Comparison of ENCODE assay signal across 27 cellular contexts in genomic region chr2:46342566-46343315, GRCh38.
"Had no signal": no experiment of that assay in that cellular context is flagged by ENCODE, and none has a peak within 500 bp of the region (broad histone marks: within the 10 kb centered on the region; RNA-seq: fewer than 3 reads in every experiment).

No MANE protein-coding gene starts in this region.

- H3K27ac ChIP-seq: epithelial cell of prostate, pancreas, psoas muscle, stomach had no signal

- H3K4me1 Mint-ChIP-seq: stimulated activated memory B cell treated with anti-CD40 and anti-IgM and Interleukin-4, amounts not matched to agents 10 μg/mL and 1 μg/mL and 100 μg/mL, for 72 hours had no signal

- H3K4me3 ChIP-seq: esophagus squamous epithelium, pancreas, psoas muscle, smooth muscle cell, stomach, thyroid gland had no signal

- H3K27ac Mint-ChIP-seq: activated naive CD8-positive, alpha-beta T cell; activated T-cell treated with anti-CD3 and anti-CD28 coated beads, Interleukin-2, amount 50 U/mL, for 72 hours; naive thymus-derived CD8-positive, alpha-beta T cell; stimulated activated memory B cell treated with anti-CD40 and anti-IgM and Interleukin-4, amounts not matched to agents 10 μg/mL and 1 μg/mL and 100 μg/mL, for 72 hours had no signal

- H3K4me3 Mint-ChIP-seq: activated naive CD8-positive, alpha-beta T cell; activated T-cell treated with anti-CD3 and anti-CD28 coated beads, Interleukin-2, amount 50 U/mL, for 72 hours; central memory CD8-positive, alpha-beta T cell; naive thymus-derived CD8-positive, alpha-beta T cell; neural crest cell; stimulated activated memory B cell treated with anti-CD40 and anti-IgM and Interleukin-4, amounts not matched to agents 10 μg/mL and 1 μg/mL and 100 μg/mL, for 72 hours had no signal

- H3K9me3 ChIP-seq: esophagus squamous epithelium, pancreas, psoas muscle, stomach, thyroid gland had no signal

- H3K9me3 Mint-ChIP-seq: activated T-cell treated with anti-CD3 and anti-CD28 coated beads, Interleukin-2, amount 50 U/mL, for 72 hours; central memory CD8-positive, alpha-beta T cell; naive thymus-derived CD8-positive, alpha-beta T cell; neural crest cell; stimulated activated memory B cell treated with anti-CD40 and anti-IgM and Interleukin-4, amounts not matched to agents 10 μg/mL and 1 μg/mL and 100 μg/mL, for 72 hours had no signal

- H3K36me3 Mint-ChIP-seq: activated naive CD8-positive, alpha-beta T cell; naive thymus-derived CD8-positive, alpha-beta T cell; stimulated activated memory B cell treated with anti-CD40 and anti-IgM and Interleukin-4, amounts not matched to agents 10 μg/mL and 1 μg/mL and 100 μg/mL, for 72 hours had no signal

- DNase-seq: activated CD4-positive, alpha-beta T cell treated with anti-CD3 and anti-CD28 coated beads for 4 hours; activated CD4-positive, alpha-beta T cell treated with anti-CD3 and anti-CD28 coated beads, Interleukin-2, amount 50 U/mL, for 4 hours; activated effector memory CD4-positive, alpha-beta T cell treated with Interleukin-2 at 50 U/mL for 16 hours; activated naive CD4-positive, alpha-beta T cell treated with Interleukin-2 at 50 U/mL for 16 hours; activated T-cell treated with anti-CD3 and anti-CD28 coated beads for 4 hours; activated T-cell treated with anti-CD3 and anti-CD28 coated beads, Interleukin-2, amount 50 U/mL, for 72 hours; anterior cingulate cortex; effector CD4-positive, alpha-beta T cell; esophagus squamous epithelium; islet precursor cell; left ventricle myocardium superior; midbrain; naive thymus-derived CD8-positive, alpha-beta T cell; nucleus accumbens; pancreas; psoas muscle; stimulated activated CD4-positive, alpha-beta T cell treated with anti-CD3 and anti-CD28 coated beads, Interleukin-1b, Interleukin-23, amount 100 ng/mL, for 48 hours; stimulated activated CD4-positive, alpha-beta T cell treated with anti-CD3 and anti-CD28 coated beads, Interleukin-4, amount 100 ng/mL, for 4 hours; stimulated activated CD8-positive, alpha-beta memory T cell treated with anti-CD3 and anti-CD28 coated beads, Interleukin-4, amount 100 ng/mL, for 48 hours; stomach; thyroid gland had no signal

- H3K27me3 ChIP-seq: esophagus squamous epithelium, pancreas, stomach, thyroid gland had no signal

- H3K27me3 Mint-ChIP-seq: activated naive CD8-positive, alpha-beta T cell; central memory CD8-positive, alpha-beta T cell had no signal

- ATAC-seq: activated T-cell treated with anti-CD3 and anti-CD28 coated beads, Interleukin-2, amount 50 U/mL, for 72 hours; left ventricle myocardium superior; naive thymus-derived CD8-positive, alpha-beta T cell; pancreas; psoas muscle; stimulated activated memory B cell treated with anti-CD40 and anti-IgM and Interleukin-4, amounts not matched to agents 10 μg/mL and 1 μg/mL and 100 μg/mL, for 72 hours had no signal
